In the genomic region with DNA sequence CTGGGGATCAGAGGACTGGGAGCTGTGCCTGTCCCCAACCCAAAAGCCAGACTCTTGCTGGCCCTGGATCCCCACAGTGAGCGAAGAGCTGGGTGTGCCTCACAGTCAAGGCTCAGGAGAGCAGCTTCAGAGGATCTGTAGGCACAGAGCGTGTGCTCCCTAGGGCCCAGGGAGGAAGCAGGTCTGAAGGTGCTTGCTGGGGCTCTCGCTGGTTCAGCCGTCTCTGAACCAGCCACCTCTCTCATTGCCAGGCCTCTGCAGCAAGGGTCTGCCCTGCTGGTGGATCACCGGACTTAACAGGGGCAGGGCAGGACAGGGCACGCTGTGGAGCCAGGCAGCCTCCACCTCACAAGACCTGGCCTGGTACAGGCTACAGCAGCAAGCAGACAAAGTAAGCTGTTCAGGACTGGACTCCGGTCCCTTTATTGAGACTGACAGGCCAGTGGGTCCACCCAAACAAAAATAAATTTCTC, we compare ENCODE assay signal across 19 cellular contexts. TPM values are rescaled to one million over a fixed set of nuclear protein-coding genes. Genes with fewer than 3 reads are reported as not detected.
DNase-seq lines count a peak whose midpoint lies in the region; ATAC-seq and TF ChIP-seq lines count a peak whose summit lies in the region.
"Had no signal": no experiment of that assay in that cellular context is flagged by ENCODE, and none has a peak within 500 bp of the region (broad histone marks: within the 10 kb centered on the region; RNA-seq: fewer than 3 reads in every experiment).

No MANE protein-coding gene starts in this region.

- H3K36me3 ChIP-seq in mesodermal cell (ENCODE audit: control insufficient read depth, insufficient read depth, low read length): peaks cover 97% of the 10 kb centered on the region

- H3K27ac Mint-ChIP-seq in natural killer cell (peak overlapping the region; percentile 11 to 97), H9 (no peak overlapping the region; a peak in 1 of 7 replicates)
- peak overlapping the region in 1 of 2 donors; percentile 80 for H3K27ac Mint-ChIP-seq in natural killer cell treated with Interleukin-12 subunit alpha and Interleukin-12 subunit beta and Interleukin-15 and Interleukin-18, amount 100 ng/mL, for 72 hours
- peak overlapping the region; percentile 50 for H3K27ac Mint-ChIP-seq in activated T-helper 17 cell treated with anti-CD3 and anti-CD28 coated beads, Interleukin-2, amount 50 U/mL, for 72 hours

- WGBS in mesodermal cell (ENCODE audit: insufficient coverage in 2 of 2), 2 experiments: 94 to 96% methylated on average over 7 of the region's 7 CpGs
- no CpG with 5 or more reads among the region's 7 CpGs for WGBS in H9 (ENCODE audit: extremely low coverage, insufficient read length, low lambda C conversion rate)

- no peak overlapping the region for H3K18ac ChIP-seq in H9 (ENCODE audit: insufficient read length, low read depth, low read length)

- no peak for DNase-seq in natural killer cell
- DNase-seq in natural killer cell treated with Interleukin-12 subunit alpha and Interleukin-12 subunit beta and Interleukin-15 and Interleukin-18, amount 100 ng/mL, for 72 hours (ENCODE audit: low spot score): no peak
- no peak for DNase-seq in HCEC 1CT
- DNase-seq in SW 1271 (lab: John Stamatoyannopoulos, UW): no peak
- no peak for DNase-seq in H9
- DNase-seq: activated CD4-positive, alpha-beta T cell treated with anti-CD3 and anti-CD28 coated beads for 4 hours; activated CD8-positive, alpha-beta memory T cell treated with anti-CD3 and anti-CD28 coated beads, Interleukin-2, amount 50 U/mL, for 48 hours; cortex of kidney; EL; foreskin melanocyte; H7; NCI-H1105 treated with DMSO at 0.1 percent for 48 hours; NCI-H526 treated with DMSO at 0.1 percent for 48 hours; stimulated activated naive CD8-positive, alpha-beta T cell treated with anti-CD3 and anti-CD28 coated beads, Interleukin-15, amount 100 ng/mL, for 72 hours had no signal

- H4K20me1 ChIP-seq in H9 (ENCODE audit: control insufficient read depth, insufficient read depth, insufficient read length): peaks cover 2% of the 10 kb centered on the region

- TF ChIP-seq CTCF in natural killer cell (IDR thresholded peaks at IDR 0.05) (no peak), H9 (conservative IDR thresholded peaks at IDR 0.05) (no peak)

- H3K27me3 ChIP-seq in H9 (ENCODE audit: insufficient read depth, low read length): no peaks in the 10 kb centered on the region
- H3K27me3 ChIP-seq: right atrium auricular region had no signal

- H3K36me3 Mint-ChIP-seq in natural killer cell (peaks cover 8% of the 10 kb centered on the region), H9 (ENCODE audit: insufficient read depth in 1 of 3, low read depth in 3 of 3) (peaks cover 33 to 78% (median 53%) of the 10 kb centered on the region in 3 experiments; a peak in 6 of 7 replicates)
- peaks cover 13% of the 10 kb centered on the region for H3K36me3 Mint-ChIP-seq in natural killer cell treated with Interleukin-12 subunit alpha and Interleukin-12 subunit beta and Interleukin-15 and Interleukin-18, amount 100 ng/mL, for 72 hours
- peaks cover 92% of the 10 kb centered on the region for H3K36me3 Mint-ChIP-seq in activated T-helper 17 cell treated with anti-CD3 and anti-CD28 coated beads, Interleukin-2, amount 50 U/mL, for 72 hours (ENCODE audit: low read depth)

- H3K4me1 ChIP-seq in mesodermal cell (ENCODE audit: control insufficient read depth, insufficient read depth, low read length, poor library complexity, severe bottlenecking) (no peaks in the 10 kb centered on the region), H9 (ENCODE audit: insufficient read depth, low read length) (no peaks in the 10 kb centered on the region)

- no peak overlapping the region for H2AFZ ChIP-seq in H9 (ENCODE audit: low read length)

- H2AK5ac ChIP-seq in H9 (ENCODE audit: insufficient read length, low read length): no peak overlapping the region

- H3K14ac ChIP-seq in H9 (ENCODE audit: insufficient read depth, low read length): no peak overlapping the region

- H4K91ac ChIP-seq in H9 (ENCODE audit: insufficient read length, low read depth, low read length): no peak overlapping the region

- H3K9me3 ChIP-seq in mesodermal cell (ENCODE audit: control insufficient read depth, low read length) (no peaks in the 10 kb centered on the region), H9 (ENCODE audit: control insufficient read depth, low read depth, low read length) (no peaks in the 10 kb centered on the region)
- H3K9me3 ChIP-seq: right atrium auricular region had no signal

- H3K4me3 Mint-ChIP-seq in natural killer cell (no peak overlapping the region), H9 (no peak overlapping the region)
- H3K4me3 Mint-ChIP-seq in natural killer cell treated with Interleukin-12 subunit alpha and Interleukin-12 subunit beta and Interleukin-15 and Interleukin-18, amount 100 ng/mL, for 72 hours: no peak overlapping the region
- no peak overlapping the region for H3K4me3 Mint-ChIP-seq in activated T-helper 17 cell treated with anti-CD3 and anti-CD28 coated beads, Interleukin-2, amount 50 U/mL, for 72 hours
- H3K4me3 Mint-ChIP-seq: stimulated activated naive CD8-positive, alpha-beta T cell treated with anti-CD3 and anti-CD28 coated beads, Interleukin-15, amount 100 ng/mL, for 72 hours had no signal

- no peak overlapping the region for H2BK5ac ChIP-seq in H9 (ENCODE audit: insufficient read length, low read length)

- H2BK120ac ChIP-seq in H9 (ENCODE audit: low read depth, low read length, poor library complexity, severe bottlenecking): no peak overlapping the region

- H3K4ac ChIP-seq in H9 (ENCODE audit: low read depth, low read length): no peak overlapping the region

- intact Hi-C loops in natural killer cell (cut with micrococcal nuclease): no loop called here

- peaks cover 36 to 61% of the 10 kb centered on the region in 2 donors for H3K4me1 Mint-ChIP-seq in natural killer cell
- H3K4me1 Mint-ChIP-seq in natural killer cell treated with Interleukin-12 subunit alpha and Interleukin-12 subunit beta and Interleukin-15 and Interleukin-18, amount 100 ng/mL, for 72 hours (ENCODE audit: low read depth in 2 of 2): peaks cover 33 to 42% of the 10 kb centered on the region in 2 donors
- H3K4me1 Mint-ChIP-seq in activated T-helper 17 cell treated with anti-CD3 and anti-CD28 coated beads, Interleukin-2, amount 50 U/mL, for 72 hours: peaks cover 14% of the 10 kb centered on the region
- H3K4me1 Mint-ChIP-seq in H9: 0 out of 4 replicates have a peak, but pooled peaks cover 0 to 4% of the 10 kb centered on the region in 2 experiments

- no peak overlapping the region for H2BK12ac ChIP-seq in H9 (ENCODE audit: insufficient read length, low read depth, low read length)

- no peak overlapping the region for H2BK20ac ChIP-seq in H9 (ENCODE audit: low read depth, low read length, poor library complexity, severe bottlenecking)

- no peaks in the 10 kb centered on the region for H3K79me2 ChIP-seq in H9 (ENCODE audit: insufficient read depth, low read length)

- no peak overlapping the region for H3K4me3 ChIP-seq in mesodermal cell (ENCODE audit: extremely low read depth, insufficient read depth, low read length, poor library complexity, severe bottlenecking)
- H3K4me3 ChIP-seq: right atrium auricular region had no signal

- H3K4me2 ChIP-seq in H9 (ENCODE audit: insufficient read depth, insufficient read length, low read length): no peak overlapping the region

- no peaks in the 10 kb centered on the region for H3K79me1 ChIP-seq in H9 (ENCODE audit: insufficient read depth, low read depth, low read length, poor library complexity, severe bottlenecking)

- H3K9me3 Mint-ChIP-seq in natural killer cell (no peaks in the 10 kb centered on the region), H9 (no peaks in the 10 kb centered on the region)
- H3K9me3 Mint-ChIP-seq in natural killer cell treated with Interleukin-12 subunit alpha and Interleukin-12 subunit beta and Interleukin-15 and Interleukin-18, amount 100 ng/mL, for 72 hours: no peaks in the 10 kb centered on the region
- no peaks in the 10 kb centered on the region for H3K9me3 Mint-ChIP-seq in activated T-helper 17 cell treated with anti-CD3 and anti-CD28 coated beads, Interleukin-2, amount 50 U/mL, for 72 hours
- H3K9me3 Mint-ChIP-seq: stimulated activated naive CD8-positive, alpha-beta T cell treated with anti-CD3 and anti-CD28 coated beads, Interleukin-15, amount 100 ng/mL, for 72 hours had no signal

- H4K8ac ChIP-seq in H9 (replicated peaks; ENCODE audit: insufficient read length, low read depth, low read length): no peak overlapping the region

- H3K27me3 Mint-ChIP-seq in natural killer cell (ENCODE audit: low read depth in 2 of 2): no peaks in the 10 kb centered on the region
- no peaks in the 10 kb centered on the region for H3K27me3 Mint-ChIP-seq in natural killer cell treated with Interleukin-12 subunit alpha and Interleukin-12 subunit beta and Interleukin-15 and Interleukin-18, amount 100 ng/mL, for 72 hours
- no peaks in the 10 kb centered on the region for H3K27me3 Mint-ChIP-seq in activated T-helper 17 cell treated with anti-CD3 and anti-CD28 coated beads, Interleukin-2, amount 50 U/mL, for 72 hours
- H3K27me3 Mint-ChIP-seq in H9 (ENCODE audit: low read depth): no peaks in the 10 kb centered on the region; the same call in 1 of the 2 replicates
- H3K27me3 Mint-ChIP-seq: stimulated activated naive CD8-positive, alpha-beta T cell treated with anti-CD3 and anti-CD28 coated beads, Interleukin-15, amount 100 ng/mL, for 72 hours had no signal

- ATAC-seq in natural killer cell: no peak
- no peak for ATAC-seq in natural killer cell treated with Interleukin-12 subunit alpha and Interleukin-12 subunit beta and Interleukin-15 and Interleukin-18, amount 100 ng/mL, for 72 hours
- no peak for ATAC-seq in activated T-helper 17 cell treated with anti-CD3 and anti-CD28 coated beads, Interleukin-2, amount 50 U/mL, for 72 hours (replicated peaks)
- ATAC-seq in HG03108 (IDR thresholded peaks at IDR 0.05; ENCODE audit: unreplicated experiment): no peak
- ATAC-seq: stimulated activated naive CD8-positive, alpha-beta T cell treated with anti-CD3 and anti-CD28 coated beads, Interleukin-15, amount 100 ng/mL, for 72 hours had no signal

- no peak overlapping the region for H3K56ac ChIP-seq in H9 (ENCODE audit: insufficient read length, low read depth, low read length)

- no peak overlapping the region for H3K23ac ChIP-seq in H9 (ENCODE audit: insufficient read length, low read depth, low read length)

- H3K27ac ChIP-seq in mesodermal cell (ENCODE audit: low read depth, low read length, severe bottlenecking) (peak overlapping the region; percentile 36), H9 (ENCODE audit: insufficient read length, low read depth, low read length) (no peak overlapping the region)
- H3K27ac ChIP-seq: epithelial cell of prostate, right atrium auricular region had no signal

- H3K23me2 ChIP-seq in H9 (ENCODE audit: insufficient read length, low read depth, low read length, poor library complexity, severe bottlenecking): no peaks in the 10 kb centered on the region

- no peak overlapping the region for H4K5ac ChIP-seq in H9 (ENCODE audit: insufficient read length, low read depth, low read length)

- no peak overlapping the region for H3T11ph ChIP-seq in H9 (ENCODE audit: low read length)

- H2BK15ac ChIP-seq in H9 (ENCODE audit: low read depth, low read length): no peak overlapping the region

- H3K9ac ChIP-seq in H9 (ENCODE audit: extremely low read depth, insufficient read length, low read length): no peak overlapping the region

RNA-seq across cellular contexts. Expression of a gene that starts 13.8 kb away (rescaled TPM):
- total RNA-seq in natural killer cell (10 to 100 TPM; 72.0 to 85.1 (median 73.3) TPM), H9 (2021) (26.6 and 26.8 TPM in 2 replicates)
- total RNA-seq in natural killer cell treated with Interleukin-12 subunit alpha and Interleukin-12 subunit beta and Interleukin-15 and Interleukin-18, amount 100 ng/mL, for 72 hours: 10 to 100 TPM; 33.7 to 41.1 TPM
- 10 to 100 TPM; 33.1 to 34.3 TPM for total RNA-seq in activated T-helper 17 cell treated with anti-CD3 and anti-CD28 coated beads, Interleukin-2, amount 50 U/mL, for 72 hours
- 32.8 TPM for polyA plus RNA-seq in mesodermal cell (2013, experiment 1 of 2)
- 27.7 TPM for polyA plus RNA-seq in mesodermal cell (2013, experiment 2 of 2)

RNA-seq across cellular contexts. Expression of a gene that starts 23.7 kb away (rescaled TPM):
- total RNA-seq in natural killer cell: 100 to 1,000 TPM; 101 to 119 (median 102) TPM
- total RNA-seq in natural killer cell treated with Interleukin-12 subunit alpha and Interleukin-12 subunit beta and Interleukin-15 and Interleukin-18, amount 100 ng/mL, for 72 hours: 10 to 100 TPM; 44.4 to 62.6 TPM
- total RNA-seq in activated T-helper 17 cell treated with anti-CD3 and anti-CD28 coated beads, Interleukin-2, amount 50 U/mL, for 72 hours: 10 to 100 TPM; 46.0 to 53.9 TPM
- polyA plus RNA-seq in mesodermal cell (2013, experiment 1 of 2): 15.3 TPM
- 11.1 TPM for polyA plus RNA-seq in mesodermal cell (2013, experiment 2 of 2)
- total RNA-seq in H9 (2021): 19.7 and 21.1 TPM in 2 replicates

RNA-seq across cellular contexts. Expression of a gene that starts 36.3 kb away (rescaled TPM):
- 1 to 10 TPM in 2 of 3 donors, under 1 TPM in 1; 0.63 to 3.5 (median 3.2) TPM for total RNA-seq in natural killer cell
- total RNA-seq in natural killer cell treated with Interleukin-12 subunit alpha and Interleukin-12 subunit beta and Interleukin-15 and Interleukin-18, amount 100 ng/mL, for 72 hours: 1 to 10 TPM; 3.0 to 8.8 TPM
- total RNA-seq in activated T-helper 17 cell treated with anti-CD3 and anti-CD28 coated beads, Interleukin-2, amount 50 U/mL, for 72 hours: 10 to 100 TPM in 1 of 2 donors, 1 to 10 TPM in 1; 6.6 to 12.1 TPM
- polyA plus RNA-seq in mesodermal cell (2013, experiment 1 of 2): 142 TPM
- 122 TPM for polyA plus RNA-seq in mesodermal cell (2013, experiment 2 of 2)
- 61.4 and 62.5 TPM in 2 replicates for total RNA-seq in H9 (2021)

RNA-seq across cellular contexts. Expression of a gene that starts 57.2 kb away (rescaled TPM):
- 100 to 1,000 TPM in 1 of 3 donors, 10 to 100 TPM in 2; 72.8 to 108 (median 86.8) TPM for total RNA-seq in natural killer cell
- total RNA-seq in natural killer cell treated with Interleukin-12 subunit alpha and Interleukin-12 subunit beta and Interleukin-15 and Interleukin-18, amount 100 ng/mL, for 72 hours: 10 to 100 TPM; 42.2 to 55.6 TPM
- 100 to 1,000 TPM; 117 to 152 TPM for total RNA-seq in activated T-helper 17 cell treated with anti-CD3 and anti-CD28 coated beads, Interleukin-2, amount 50 U/mL, for 72 hours
- 60.2 TPM for polyA plus RNA-seq in mesodermal cell (2013, experiment 1 of 2)
- 51.1 TPM for polyA plus RNA-seq in mesodermal cell (2013, experiment 2 of 2)
- total RNA-seq in H9 (2021): 59.6 and 64.4 TPM in 2 replicates

RNA-seq across cellular contexts. Expression of a gene that starts 57.3 kb away (rescaled TPM):
- total RNA-seq in natural killer cell: 1 to 10 TPM in 2 of 3 donors, under 1 TPM in 1; 0.89 to 1.4 (median 1.4) TPM
- 1 to 10 TPM in 1 of 2 donors, under 1 TPM in 1; 0.29 to 1.9 TPM for total RNA-seq in natural killer cell treated with Interleukin-12 subunit alpha and Interleukin-12 subunit beta and Interleukin-15 and Interleukin-18, amount 100 ng/mL, for 72 hours
- total RNA-seq in activated T-helper 17 cell treated with anti-CD3 and anti-CD28 coated beads, Interleukin-2, amount 50 U/mL, for 72 hours: 1 to 10 TPM; 1.7 to 2.1 TPM
- 1.7 TPM for polyA plus RNA-seq in mesodermal cell (2013, experiment 1 of 2)
- 1.2 TPM for polyA plus RNA-seq in mesodermal cell (2013, experiment 2 of 2)
- total RNA-seq in H9 (2021): 5.4 and 5.8 TPM in 2 replicates

Comparison
In these comparisons a context has a peak if more than half of its experiments do, and no peak if none do; other contexts are left out.
1. H3K27ac Mint-ChIP-seq: peak in natural killer cell (2 of 2) and activated T-helper 17 cell treated with anti-CD3 and anti-CD28 coated beads, Interleukin-2, amount 50 U/mL, for 72 hours (single experiment); none in H9 (0 of 3).